8 cellular contexts compared by ENCODE assay signal in genomic region chr2:86105969-86106945, GRCh38.
DNase-seq lines count a peak whose midpoint lies in the region; ATAC-seq and TF ChIP-seq lines count a peak whose summit lies in the region.

Gene PTCD3, plus strand, starts transcription at chr2:86106235. Its CDS starts 13 bp downstream, at chr2:86106248.

- peak; percentile 83 for ATAC-seq in HG03196 (IDR thresholded peaks at IDR 0.05; ENCODE audit: unreplicated experiment)

- DNase-seq in AG08395 (ENCODE audit: low spot score), result peak; percentile 95
- DNase-seq in NCI-H345 treated with DMSO at 0.1 percent for 48 hours (lab: John Stamatoyannopoulos, UW; ENCODE audit: unreplicated experiment), result peak; percentile 98
- peak; percentile 82 to 89 (median 84) for DNase-seq in activated CD4-positive, CD25-positive, alpha-beta regulatory T cell (lab: John Stamatoyannopoulos, UW)
- DNase-seq in central memory CD4-positive, alpha-beta T cell, result peak; percentile 92
- peak; percentile 96 for DNase-seq in inferior parietal cortex (ENCODE audit: extremely low spot score)
- DNase-seq in stimulated activated CD4-positive, alpha-beta T cell treated with anti-CD3 and anti-CD28 coated beads, Interleukin-12 subunit alpha, Interleukin-12 subunit beta, amount 100 ng/mL, for 24 hours (ENCODE audit: low read depth in 2 of 2), result peak; percentile 85 to 93

- TF ChIP-seq POLR2A in GM18951 (IDR thresholded peaks at IDR 0.05; ENCODE audit: extremely low read depth, insufficient read depth, insufficient read length), result peak; percentile 94

- in situ Hi-C loops in GM18951 (cut with MboI; ENCODE audit: low sequenced_read_pairs, unreplicated experiment), result no loop called here

Comparison
In these comparisons a context has a peak if more than half of its experiments do, and no peak if none do; other contexts are left out.
1. Peak in every context shown above with its lines: DNase-seq and ATAC-seq.